19 cellular contexts compared by ENCODE assay signal in the genomic region with DNA sequence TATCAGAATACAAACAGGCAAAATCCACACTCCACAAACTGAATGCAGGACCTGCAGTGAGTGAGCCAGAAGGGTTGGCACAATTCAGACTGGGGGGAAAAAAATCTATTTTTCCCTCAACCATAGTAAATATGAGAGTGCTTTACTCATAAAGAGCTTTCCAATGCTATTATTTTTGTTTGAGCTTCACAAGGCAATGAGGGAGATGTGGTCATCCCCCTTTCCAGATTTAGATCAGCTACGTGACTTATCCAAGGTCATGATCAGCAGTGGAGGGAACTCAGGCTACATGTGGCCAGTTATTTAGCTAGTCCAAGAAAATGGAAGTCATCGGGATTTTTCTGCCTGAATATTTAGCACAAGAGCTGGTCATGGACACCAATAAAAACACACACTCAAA.
DNase-seq lines count a peak whose midpoint lies in the region; ATAC-seq and TF ChIP-seq lines count a peak whose summit lies in the region.
"Had no signal": no experiment of that assay in that cellular context is flagged by ENCODE, and none has a peak within 500 bp of the region (broad histone marks: within the 10 kb centered on the region; RNA-seq: fewer than 3 reads in every experiment).

No MANE protein-coding gene starts in this region.

- H3K27ac Mint-ChIP-seq in activated T-cell treated with anti-CD3 and anti-CD28 coated beads, Interleukin-2, amount 50 U/mL, for 72 hours, result no peak overlapping the region
- peak overlapping the region; percentile 8 for H3K27ac Mint-ChIP-seq in stimulated activated memory B cell treated with anti-CD40 and anti-IgM and Interleukin-4, amounts not matched to agents 10 μg/mL and 1 μg/mL and 100 μg/mL, for 72 hours
- H3K27ac Mint-ChIP-seq in chondrocyte (ENCODE audit: unreplicated experiment), result no peak overlapping the region
- H3K27ac Mint-ChIP-seq: CD4-positive, alpha-beta T cell; T-helper 17 cell had no signal

- peak overlapping the region; percentile 1 to 10 for H3K4me3 Mint-ChIP-seq in activated T-cell treated with anti-CD3 and anti-CD28 coated beads, Interleukin-2, amount 50 U/mL, for 72 hours
- H3K4me3 Mint-ChIP-seq in stimulated activated memory B cell treated with anti-CD40 and anti-IgM and Interleukin-4, amounts not matched to agents 10 μg/mL and 1 μg/mL and 100 μg/mL, for 72 hours, result no peak overlapping the region
- H3K4me3 Mint-ChIP-seq in chondrocyte (ENCODE audit: unreplicated experiment), result no peak overlapping the region
- H3K4me3 Mint-ChIP-seq: CD4-positive, alpha-beta T cell; T-helper 17 cell had no signal

- peaks cover 7 to 13% of the 10 kb centered on the region in 2 donors for H3K36me3 Mint-ChIP-seq in activated T-cell treated with anti-CD3 and anti-CD28 coated beads, Interleukin-2, amount 50 U/mL, for 72 hours (ENCODE audit: insufficient read depth in 2 of 2)
- no peaks in the 10 kb centered on the region for H3K36me3 Mint-ChIP-seq in stimulated activated memory B cell treated with anti-CD40 and anti-IgM and Interleukin-4, amounts not matched to agents 10 μg/mL and 1 μg/mL and 100 μg/mL, for 72 hours
- no peaks in the 10 kb centered on the region for H3K36me3 Mint-ChIP-seq in chondrocyte (ENCODE audit: low read depth)

- peak; percentile 27 to 33 for DNase-seq in activated T-cell treated with anti-CD3 and anti-CD28 coated beads, Interleukin-2, amount 50 U/mL, for 72 hours
- DNase-seq in activated T-cell treated with anti-CD3 and anti-CD28 coated beads, Interleukin-2, amount 50 U/mL, for 1 hour, result no peak
- DNase-seq in NCI-H2081 (lab: John Stamatoyannopoulos, UW), result no peak
- DNase-seq in NCI-H345 (lab: John Stamatoyannopoulos, UW), result no peak
- no peak for DNase-seq in chondrocyte (ENCODE audit: low spot score)
- DNase-seq: ACHN; CD4-positive, alpha-beta T cell; DMS79; dorsolateral prefrontal cortex; left lung; NCI-H1930; NCI-H510A; nucleus accumbens; OCI-M1; SJCRH30; T-helper 17 cell had no signal

- H3K4me1 Mint-ChIP-seq in activated T-cell treated with anti-CD3 and anti-CD28 coated beads, Interleukin-2, amount 50 U/mL, for 72 hours (ENCODE audit: low read depth), result peaks cover 92% of the 10 kb centered on the region
- H3K4me1 Mint-ChIP-seq in stimulated activated memory B cell treated with anti-CD40 and anti-IgM and Interleukin-4, amounts not matched to agents 10 μg/mL and 1 μg/mL and 100 μg/mL, for 72 hours, result peaks cover 27% of the 10 kb centered on the region
- peaks cover 12% of the 10 kb centered on the region for H3K4me1 Mint-ChIP-seq in chondrocyte (ENCODE audit: low read depth)

- no peak for TF ChIP-seq CTCF in chondrocyte (IDR thresholded peaks at IDR 0.05)

- peak; percentile 70 to 71 for ATAC-seq in activated T-cell treated with anti-CD3 and anti-CD28 coated beads, Interleukin-2, amount 50 U/mL, for 72 hours (replicated peaks in 1 of 2)
- ATAC-seq in GM21529 (IDR thresholded peaks at IDR 0.05; ENCODE audit: unreplicated experiment), result peak; percentile 39
- peak; percentile 31 for ATAC-seq in HG03565 (IDR thresholded peaks at IDR 0.05; ENCODE audit: unreplicated experiment)
- no peak for ATAC-seq in stimulated activated memory B cell treated with anti-CD40 and anti-IgM and Interleukin-4, amounts not matched to agents 10 μg/mL and 1 μg/mL and 100 μg/mL, for 72 hours
- ATAC-seq: left lung, T-helper 17 cell had no signal

- H3K9me3 Mint-ChIP-seq in activated T-cell treated with anti-CD3 and anti-CD28 coated beads, Interleukin-2, amount 50 U/mL, for 72 hours, result peaks cover 5 to 6% of the 10 kb centered on the region in 2 donors
- H3K9me3 Mint-ChIP-seq in stimulated activated memory B cell treated with anti-CD40 and anti-IgM and Interleukin-4, amounts not matched to agents 10 μg/mL and 1 μg/mL and 100 μg/mL, for 72 hours, result no peaks in the 10 kb centered on the region
- no peaks in the 10 kb centered on the region for H3K9me3 Mint-ChIP-seq in chondrocyte (ENCODE audit: low read depth)
- H3K9me3 Mint-ChIP-seq: CD4-positive, alpha-beta T cell had no signal

- H3K27me3 Mint-ChIP-seq in activated T-cell treated with anti-CD3 and anti-CD28 coated beads, Interleukin-2, amount 50 U/mL, for 72 hours (ENCODE audit: low read depth), result no peaks in the 10 kb centered on the region
- H3K27me3 Mint-ChIP-seq in stimulated activated memory B cell treated with anti-CD40 and anti-IgM and Interleukin-4, amounts not matched to agents 10 μg/mL and 1 μg/mL and 100 μg/mL, for 72 hours, result no peaks in the 10 kb centered on the region
- H3K27me3 Mint-ChIP-seq in chondrocyte (ENCODE audit: low read depth), result no peaks in the 10 kb centered on the region
- H3K27me3 Mint-ChIP-seq: CD4-positive, alpha-beta T cell; T-helper 17 cell had no signal

Comparison
In these comparisons a context has a peak if more than half of its experiments do, and no peak if none do; other contexts are left out.
1. DNase-seq: peak in activated T-cell treated with anti-CD3 and anti-CD28 coated beads, Interleukin-2, amount 50 U/mL, for 72 hours (2 of 2); none in activated T-cell treated with anti-CD3 and anti-CD28 coated beads, Interleukin-2, amount 50 U/mL, for 1 hour (single experiment), NCI-H2081 (0 of 2), NCI-H345 (single experiment) and chondrocyte (single experiment).
2. H3K4me3 Mint-ChIP-seq: peak in activated T-cell treated with anti-CD3 and anti-CD28 coated beads, Interleukin-2, amount 50 U/mL, for 72 hours (2 of 2); none in stimulated activated memory B cell treated with anti-CD40 and anti-IgM and Interleukin-4, amounts not matched to agents 10 μg/mL and 1 μg/mL and 100 μg/mL, for 72 hours (single experiment) and chondrocyte (single experiment).